Comparison of ENCODE assay signal across 16 cellular contexts in the genomic region with DNA sequence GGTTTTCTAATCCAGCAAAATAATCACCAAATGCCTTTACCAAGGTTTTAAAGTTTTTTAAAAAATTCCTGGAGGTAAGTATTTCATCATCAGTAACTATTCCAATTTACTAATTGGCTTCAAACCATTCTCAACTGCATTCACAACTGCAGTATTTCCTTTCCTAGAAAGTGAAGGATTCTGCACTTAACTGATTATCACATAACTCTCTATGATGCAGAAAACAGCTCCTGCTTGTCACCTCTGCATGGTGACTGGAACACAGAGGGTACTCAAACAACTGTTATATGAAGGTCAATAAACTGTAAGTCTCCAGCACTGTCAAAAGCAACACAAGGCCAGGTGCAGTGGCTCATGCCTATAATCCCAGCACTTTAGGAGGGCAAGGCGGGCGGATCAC. TPM values are rescaled to one million over a fixed set of nuclear protein-coding genes. Genes with fewer than 3 reads are reported as not detected.
DNase-seq lines count a peak whose midpoint lies in the region; ATAC-seq and TF ChIP-seq lines count a peak whose summit lies in the region.
"Had no signal": no experiment of that assay in that cellular context is flagged by ENCODE, and none has a peak within 500 bp of the region (broad histone marks: within the 10 kb centered on the region; RNA-seq: fewer than 3 reads in every experiment).

No MANE protein-coding gene starts in this region.

- TF ChIP-seq POLR2A in adrenal gland (IDR thresholded peaks at IDR 0.05), result no peak

- no peaks in the 10 kb centered on the region for H3K27me3 ChIP-seq in CD8-positive, alpha-beta memory T cell (ENCODE audit: insufficient read depth, low read length, poor library complexity, severe bottlenecking)
- no peaks in the 10 kb centered on the region for H3K27me3 ChIP-seq in adrenal gland
- H3K27me3 ChIP-seq: dorsolateral prefrontal cortex, ovary had no signal

- H3K4me3 Mint-ChIP-seq in activated CD4-positive, alpha-beta T cell treated with anti-CD3 and anti-CD28 coated beads for 36 hours, result peak overlapping the region; percentile 10
- H3K4me3 Mint-ChIP-seq in CD8-positive, alpha-beta memory T cell, result peak overlapping the region; percentile 57 to 87 (median 77)
- peak overlapping the region in 6 of 8 donors; percentile 43 to 73 (median 60) for H3K4me3 Mint-ChIP-seq in naive B cell
- H3K4me3 Mint-ChIP-seq: mesothelial cell of epicardium had no signal

- intact Hi-C loops in activated CD4-positive, alpha-beta T cell treated with anti-CD3 and anti-CD28 coated beads for 36 hours (cut with DNase I, micrococcal nuclease), result loop anchor here in 1 of 2 experiments (5.0 kb wide), 1 partner anchor 39 kb away; no protein-coding TSS in a partner anchor
- intact Hi-C loops in adrenal gland (cut with DNase I), result no loop called here

- POLR2A ChIA-PET in activated CD4-positive, alpha-beta T cell treated with anti-CD3 and anti-CD28 coated beads for 36 hours (lab: Charles Lee), result interaction anchor here (0.6 to 0.7 kb wide), 3 partner anchors 28 to 186 kb away, joined by 3 to 6 read pairs (median 5); a partner anchor contains a TSS
- POLR2A ChIA-PET in CD8-positive, alpha-beta memory T cell (lab: Charles Lee), result interaction anchor here (0.6 to 1.0 kb wide), 2 partner anchors 40 to 198 kb away, joined by 3 to 5 read pairs; no protein-coding TSS in a partner anchor

- no peaks in the 10 kb centered on the region for H3K9me3 Mint-ChIP-seq in activated CD4-positive, alpha-beta T cell treated with anti-CD3 and anti-CD28 coated beads for 36 hours (ENCODE audit: low read depth)
- no peaks in the 10 kb centered on the region for H3K9me3 Mint-ChIP-seq in CD8-positive, alpha-beta memory T cell
- no peaks in the 10 kb centered on the region for H3K9me3 Mint-ChIP-seq in naive B cell
- H3K9me3 Mint-ChIP-seq: mesothelial cell of epicardium had no signal

- no peak overlapping the region for H3K27ac ChIP-seq in CD8-positive, alpha-beta memory T cell (ENCODE audit: low read depth, low read length)
- peak overlapping the region; percentile 40 for H3K27ac ChIP-seq in VCaP
- no peak overlapping the region for H3K27ac ChIP-seq in adrenal gland
- H3K27ac ChIP-seq: dorsolateral prefrontal cortex, ovary had no signal

- peaks cover 55% of the 10 kb centered on the region for H3K4me1 ChIP-seq in CD8-positive, alpha-beta memory T cell (ENCODE audit: insufficient read depth, low read length)
- peaks cover 0 to 11% of the 10 kb centered on the region in 2 donors for H3K4me1 ChIP-seq in adrenal gland (replicated peaks in 1 of 2)

- no peaks in the 10 kb centered on the region for H3K36me3 ChIP-seq in CD8-positive, alpha-beta memory T cell (ENCODE audit: insufficient read depth, low read length)
- no peaks in the 10 kb centered on the region for H3K36me3 ChIP-seq in adrenal gland (replicated peaks in 1 of 2)
- H3K36me3 ChIP-seq: ovary had no signal

- 80 to 95% (median 86%) methylated on average over 2 of the region's 2 CpGs for WGBS in adrenal gland, 4 donors

- TF ChIP-seq CTCF in VCaP (conservative IDR thresholded peaks at IDR 0.05) (no peak), adrenal gland (IDR thresholded peaks at IDR 0.05) (no peak)

- no peaks in the 10 kb centered on the region for H3K27me3 Mint-ChIP-seq in activated CD4-positive, alpha-beta T cell treated with anti-CD3 and anti-CD28 coated beads for 36 hours
- no peaks in the 10 kb centered on the region for H3K27me3 Mint-ChIP-seq in CD8-positive, alpha-beta memory T cell
- no peaks in the 10 kb centered on the region for H3K27me3 Mint-ChIP-seq in naive B cell

- H3K9me3 ChIP-seq in CD8-positive, alpha-beta memory T cell (ENCODE audit: low read length), result no peaks in the 10 kb centered on the region
- H3K9me3 ChIP-seq in adrenal gland (replicated peaks in 1 of 3), result no peaks in the 10 kb centered on the region
- H3K9me3 ChIP-seq: ovary had no signal

- peak overlapping the region; percentile 55 for H3K27ac Mint-ChIP-seq in activated CD4-positive, alpha-beta T cell treated with anti-CD3 and anti-CD28 coated beads for 36 hours
- peak overlapping the region; percentile 28 to 87 (median 79) for H3K27ac Mint-ChIP-seq in CD8-positive, alpha-beta memory T cell
- peak overlapping the region; percentile 14 to 79 (median 69) for H3K27ac Mint-ChIP-seq in naive B cell
- H3K27ac Mint-ChIP-seq: mesothelial cell of epicardium had no signal

- no peak overlapping the region for H3K4me3 ChIP-seq in CD8-positive, alpha-beta memory T cell (ENCODE audit: low read length)
- no peak overlapping the region for H3K4me3 ChIP-seq in adrenal gland
- H3K4me3 ChIP-seq: dorsolateral prefrontal cortex, ovary had no signal

- peaks cover 63% of the 10 kb centered on the region for H3K4me1 Mint-ChIP-seq in activated CD4-positive, alpha-beta T cell treated with anti-CD3 and anti-CD28 coated beads for 36 hours
- H3K4me1 Mint-ChIP-seq in CD8-positive, alpha-beta memory T cell, result peaks cover 54 to 72% (median 68%) of the 10 kb centered on the region in 3 donors
- peaks cover 39 to 81% (median 54%) of the 10 kb centered on the region in 3 donors for H3K4me1 Mint-ChIP-seq in naive B cell

- CTCF ChIA-PET in activated CD4-positive, alpha-beta T cell treated with anti-CD3 and anti-CD28 coated beads for 36 hours (lab: Charles Lee), result interaction anchor here (1.0 to 1.3 kb wide), 2 partner anchors 10 to 122 kb away, joined by 3 read pairs; no protein-coding TSS in a partner anchor
- CTCF ChIA-PET in CD8-positive, alpha-beta memory T cell (lab: Charles Lee), result interaction anchor here (1.1 kb wide), 1 partner anchor 9 kb away, joined by 4 read pairs; no protein-coding TSS in a partner anchor

- peak; percentile 23 for ATAC-seq in activated CD4-positive, alpha-beta T cell treated with anti-CD3 and anti-CD28 coated beads for 36 hours
- ATAC-seq in naive B cell (ENCODE audit: low read depth in 2 of 2), result peak; percentile 11 to 13

- no peaks in the 10 kb centered on the region for H3K36me3 Mint-ChIP-seq in activated CD4-positive, alpha-beta T cell treated with anti-CD3 and anti-CD28 coated beads for 36 hours (ENCODE audit: low read depth)
- H3K36me3 Mint-ChIP-seq in CD8-positive, alpha-beta memory T cell, result no peaks in the 10 kb centered on the region
- no peaks in the 10 kb centered on the region for H3K36me3 Mint-ChIP-seq in naive B cell
- H3K36me3 Mint-ChIP-seq: mesothelial cell of epicardium had no signal

- no peak for DNase-seq in activated CD4-positive, alpha-beta T cell treated with anti-CD3 and anti-CD28 coated beads for 36 hours
- no peak for DNase-seq in activated CD4-positive, alpha-beta T cell treated with anti-CD3 and anti-CD28 coated beads for 4 hours
- DNase-seq in CD8-positive, alpha-beta memory T cell, result no peak
- DNase-seq in naive B cell (no peak), hepatic stellate cell (ENCODE audit: low spot score) (no peak), adrenal gland (no peak), activated gamma-delta T cell (lab: John Stamatoyannopoulos, UW) (no peak)
- DNase-seq: activated CD4-positive, alpha-beta T cell treated with anti-CD3 and anti-CD28 coated beads for 48 hours; COR-L47; dorsolateral prefrontal cortex; HCEC 1CT; NCI-H1092 treated with DMSO at 0.1 percent for 48 hours; ovary; small intestine had no signal

RNA-seq across cellular contexts. Expression of a gene that starts 42.6 kb away (rescaled TPM):
- 10 to 100 TPM; 42.7 to 42.9 TPM for total RNA-seq in activated CD4-positive, alpha-beta T cell treated with anti-CD3 and anti-CD28 coated beads for 36 hours
- 10 to 100 TPM; 40.8 to 41.3 TPM for total RNA-seq in CD8-positive, alpha-beta memory T cell
- 59.5 TPM for polyA plus RNA-seq in CD8-positive, alpha-beta memory T cell
- polyA plus RNA-seq in naive B cell (ENCODE audit: low read depth in 6 of 6) (10 to 100 TPM; 50.6 to 65.5 (median 56.1) TPM), adrenal gland (10 to 100 TPM in 2 of 3 donors, 1 to 10 TPM in 1; 7.3 to 37.8 (median 11.9) TPM)
- 10 to 100 TPM; 29.9 to 64.7 (median 36.8) TPM for total RNA-seq in adrenal gland

Comparison
In these comparisons a context has a peak if more than half of its experiments do, and no peak if none do; other contexts are left out.
1. H3K4me3 Mint-ChIP-seq: peak in every context shown above with its lines; median percentile 77 in CD8-positive, alpha-beta memory T cell; 60 in naive B cell; 10 in activated CD4-positive, alpha-beta T cell treated with anti-CD3 and anti-CD28 coated beads for 36 hours.